ENCODE assay signal across 27 cellular contexts in genomic region chr2:177710889-177711288, GRCh38.
A peak's percentile ranks its signal among the peaks of the same experiment; 100 is the strongest.
DNase-seq lines count a peak whose midpoint lies in the region; ATAC-seq, FAIRE-seq and TF ChIP-seq lines count a peak whose summit lies in the region.
"Had no signal": no experiment of that assay in that cellular context is flagged by ENCODE, and none has a peak within 500 bp of the region (broad histone marks: within the 10 kb centered on the region; RNA-seq: fewer than 3 reads in every experiment).

No MANE protein-coding gene starts in this region.

- H3K9ac ChIP-seq in K562 (ENCODE audit: insufficient read depth in 1 of 2, low read depth in 2 of 2, low read length in 2 of 2), result no peak overlapping the region
- H3K9ac ChIP-seq: BLaER1 had no signal

- H3K36me3 Mint-ChIP-seq in mesothelial cell of epicardium (no peaks in the 10 kb centered on the region), progenitor cell of endocrine pancreas (ENCODE audit: insufficient read depth) (peaks cover 2% of the 10 kb centered on the region)
- no peaks in the 10 kb centered on the region for H3K36me3 Mint-ChIP-seq in activated CD4-positive, alpha-beta T cell treated with anti-CD3 and anti-CD28 coated beads, Interleukin-2, amount 10 ng/mL, durations not matched to agents 24 days and 14 days (ENCODE audit: low read depth)
- H3K36me3 Mint-ChIP-seq: CD14-positive monocyte; CD4-positive, alpha-beta memory T cell; CD4-positive, CD25-positive, alpha-beta regulatory T cell; CD8-positive, alpha-beta memory T cell had no signal

- BruUV-seq in K562 (replicated peaks; lab: Mats Ljungman, UMichigan), result no TSS peak

- H3K27me3 ChIP-seq in K562 (ENCODE audit: control insufficient read depth in 2 of 2, insufficient read depth in 2 of 2, low read length in 2 of 2), result peaks cover 2 to 15% of the 10 kb centered on the region in 2 experiments; a peak in 1 of 5 replicates
- H3K27me3 ChIP-seq: BE2C, BLaER1 had no signal

- CTCF ChIA-PET in K562 (lab: Yijun Ruan, JAX; ENCODE audit: low intra/inter-chr PET ratio), result no interaction called here

- no peak for TF ChIP-seq RAD21 in K562 (CRISPR knock-in tag; conservative IDR thresholded peaks at IDR 0.05 in 1 of 2, IDR thresholded peaks at IDR 0.05 in 1 of 2)

- no peaks in the 10 kb centered on the region for H3K27me3 Mint-ChIP-seq in mesothelial cell of epicardium (ENCODE audit: low read depth)
- no peaks in the 10 kb centered on the region for H3K27me3 Mint-ChIP-seq in progenitor cell of endocrine pancreas
- H3K27me3 Mint-ChIP-seq in activated CD4-positive, alpha-beta T cell treated with anti-CD3 and anti-CD28 coated beads, Interleukin-2, amount 10 ng/mL, durations not matched to agents 24 days and 14 days, result peaks cover 13% of the 10 kb centered on the region
- H3K27me3 Mint-ChIP-seq: CD4-positive, CD25-positive, alpha-beta regulatory T cell had no signal

- POLR2A ChIA-PET in K562 (lab: Yijun Ruan, JAX), result interaction anchor here (0.7 to 0.9 kb wide), 3 partner anchors 42 to 165 kb away, joined by 3 read pairs; no protein-coding TSS in a partner anchor

- TF ChIP-seq EP300 in K562 (IDR thresholded peaks at IDR 0.05; ENCODE audit: low read length), result no peak

- DNase-seq in K562 (ENCODE audit: extremely low read depth in 1 of 4, low spot score in 3 of 4) (no peak), mesothelial cell of epicardium (ENCODE audit: low spot score in 2 of 2, unreplicated experiment in 2 of 2) (no peak), progenitor cell of endocrine pancreas (ENCODE audit: low spot score, unreplicated experiment) (no peak), NCI-H524 treated with DMSO at 0.1 percent for 48 hours (lab: John Stamatoyannopoulos, UW) (no peak)
- DNase-seq in activated CD4-positive, alpha-beta T cell treated with anti-CD3 and anti-CD28 coated beads, Interleukin-2, amount 10 ng/mL, durations not matched to agents 24 days and 14 days, result no peak
- DNase-seq: 8988T; ACHN; BE2C; C1 segment of cervical spinal cord; CD4-positive, alpha-beta memory T cell; CD4-positive, CD25-positive, alpha-beta regulatory T cell; CD8-positive, alpha-beta memory T cell; COR-L47; DMS 273 treated with DMSO at 0.1 percent for 48 hours; DMS153; DMS53; DMS79; DND-41; EL; GDM1 had no signal

- 18% methylated on average over 2 of the region's 2 CpGs for WGBS in K562 (ENCODE audit: insufficient coverage, low coverage, missing lambda C conversion rate)

- no peak for ATAC-seq in K562
- no peak for ATAC-seq in HG03045 (IDR thresholded peaks at IDR 0.05; ENCODE audit: unreplicated experiment)
- ATAC-seq: GM12878 had no signal

- no peak for TF ChIP-seq CTCF in K562 (IDR thresholded peaks at IDR 0.05 in 2 of 3, conservative IDR thresholded peaks at IDR 0.05 in 1 of 3; ENCODE audit: insufficient read depth in 2 of 3, low read depth in 1 of 3, low read length in 3 of 3)
- TF ChIP-seq CTCF in mesothelial cell of epicardium (IDR thresholded peaks at IDR 0.05; ENCODE audit: unreplicated experiment), result no peak
- no peak for TF ChIP-seq CTCF in progenitor cell of endocrine pancreas (IDR thresholded peaks at IDR 0.05; ENCODE audit: unreplicated experiment)

- intact Hi-C loops in K562 (cut with micrococcal nuclease), result no loop called here
- intact Hi-C loops in activated CD4-positive, alpha-beta T cell treated with anti-CD3 and anti-CD28 coated beads, Interleukin-2, amount 10 ng/mL, durations not matched to agents 24 days and 14 days (cut with micrococcal nuclease), result no loop called here

- peaks cover 3% of the 10 kb centered on the region; the same call in 1 of the 2 replicates for H4K20me1 ChIP-seq in K562 (replicated peaks; ENCODE audit: control insufficient read depth, insufficient read depth, low read length)
- H4K20me1 ChIP-seq: BLaER1 had no signal

- no peaks in the 10 kb centered on the region for H3K9me3 ChIP-seq in K562 (replicated peaks; ENCODE audit: control insufficient read depth, insufficient read depth, low read depth, low read length)
- H3K9me3 ChIP-seq: BE2C, BLaER1 had no signal

- no peak overlapping the region for H3K4me2 ChIP-seq in K562 (ENCODE audit: insufficient read depth, low read length)
- H3K4me2 ChIP-seq: BLaER1 had no signal

- H3K9me1 ChIP-seq in K562 (ENCODE audit: control insufficient read depth, insufficient read depth, low read length), result no peaks in the 10 kb centered on the region

- no peak overlapping the region for H3K27ac ChIP-seq in K562 (ENCODE audit: extremely low read depth, low read depth, low read length)
- H3K27ac ChIP-seq: BLaER1 had no signal

- TF ChIP-seq POLR2A in K562 (conservative IDR thresholded peaks at IDR 0.05), result no peak

- H3K27ac Mint-ChIP-seq in mesothelial cell of epicardium (peak overlapping the region; percentile 11), progenitor cell of endocrine pancreas (peak overlapping the region; percentile 75)
- no peak overlapping the region for H3K27ac Mint-ChIP-seq in activated CD4-positive, alpha-beta T cell treated with anti-CD3 and anti-CD28 coated beads, Interleukin-2, amount 10 ng/mL, durations not matched to agents 24 days and 14 days
- H3K27ac Mint-ChIP-seq: CD14-positive monocyte; CD4-positive, alpha-beta memory T cell; CD8-positive, alpha-beta memory T cell had no signal

- H3K4me3 Mint-ChIP-seq in mesothelial cell of epicardium (no peak overlapping the region), progenitor cell of endocrine pancreas (ENCODE audit: low read depth) (no peak overlapping the region)
- no peak overlapping the region for H3K4me3 Mint-ChIP-seq in activated CD4-positive, alpha-beta T cell treated with anti-CD3 and anti-CD28 coated beads, Interleukin-2, amount 10 ng/mL, durations not matched to agents 24 days and 14 days
- H3K4me3 Mint-ChIP-seq: CD14-positive monocyte; CD4-positive, alpha-beta memory T cell; CD4-positive, CD25-positive, alpha-beta regulatory T cell; CD8-positive, alpha-beta memory T cell had no signal

- H3K4me1 ChIP-seq in K562 (replicated peaks in 1 of 2; ENCODE audit: control insufficient read depth in 2 of 2, insufficient read depth in 2 of 2, low read length in 2 of 2), result peaks cover 0 to 18% of the 10 kb centered on the region in 2 experiments; a peak in 3 of 5 replicates
- H3K4me1 ChIP-seq: BLaER1 had no signal

- no peak overlapping the region for H2AFZ ChIP-seq in K562 (ENCODE audit: low read depth, low read length)

- H3K9me3 Mint-ChIP-seq in mesothelial cell of epicardium (no peaks in the 10 kb centered on the region), progenitor cell of endocrine pancreas (ENCODE audit: low read depth) (no peaks in the 10 kb centered on the region)
- no peaks in the 10 kb centered on the region for H3K9me3 Mint-ChIP-seq in activated CD4-positive, alpha-beta T cell treated with anti-CD3 and anti-CD28 coated beads, Interleukin-2, amount 10 ng/mL, durations not matched to agents 24 days and 14 days
- H3K9me3 Mint-ChIP-seq: CD14-positive monocyte; CD4-positive, alpha-beta memory T cell; CD4-positive, CD25-positive, alpha-beta regulatory T cell; CD8-positive, alpha-beta memory T cell had no signal

- FAIRE-seq in K562 (lab: Jason Lieb, UNC), result no peak
- FAIRE-seq: A204.1, GM12878, GM12892, GM18507 had no signal

- no peak overlapping the region for H3K4me3 ChIP-seq in K562
- H3K4me3 ChIP-seq: BLaER1, GM12878 had no signal

- no peaks in the 10 kb centered on the region for H3K79me2 ChIP-seq in K562 (ENCODE audit: control insufficient read depth, insufficient read depth, low read length)

- peaks cover 23% of the 10 kb centered on the region for H3K4me1 Mint-ChIP-seq in mesothelial cell of epicardium
- H3K4me1 Mint-ChIP-seq in progenitor cell of endocrine pancreas (ENCODE audit: low read depth), result peaks cover 14% of the 10 kb centered on the region
- no peaks in the 10 kb centered on the region for H3K4me1 Mint-ChIP-seq in activated CD4-positive, alpha-beta T cell treated with anti-CD3 and anti-CD28 coated beads, Interleukin-2, amount 10 ng/mL, durations not matched to agents 24 days and 14 days
- H3K4me1 Mint-ChIP-seq: CD14-positive monocyte; CD4-positive, alpha-beta memory T cell; CD4-positive, CD25-positive, alpha-beta regulatory T cell; CD8-positive, alpha-beta memory T cell had no signal

- no peaks in the 10 kb centered on the region for H3K36me3 ChIP-seq in K562 (ENCODE audit: control insufficient read depth, insufficient read depth, low read length)
- H3K36me3 ChIP-seq: BE2C, BLaER1 had no signal

- in situ Hi-C loops in K562 (cut with MboI), result no loop called here

TF ChIP-seq in K562, 482 proteins besides CTCF, POLR2A, EP300 and RAD21:
- TF ChIP-seq ZBTB9 (CRISPR knock-in tag; IDR thresholded peaks at IDR 0.05) (peak; percentile 90), TSC22D4 (tag; IDR thresholded peaks at IDR 0.05) (no peak), BDP1 (IDR thresholded peaks at IDR 0.05; ENCODE audit: insufficient read depth, insufficient read length) (no peak), ZNF707 (CRISPR knock-in tag; conservative IDR thresholded peaks at IDR 0.05) (no peak)
TF ChIP-seq in K562: peak in this region for 1.
